Comparison of ENCODE assay signal across 18 cellular contexts in the genomic region with DNA sequence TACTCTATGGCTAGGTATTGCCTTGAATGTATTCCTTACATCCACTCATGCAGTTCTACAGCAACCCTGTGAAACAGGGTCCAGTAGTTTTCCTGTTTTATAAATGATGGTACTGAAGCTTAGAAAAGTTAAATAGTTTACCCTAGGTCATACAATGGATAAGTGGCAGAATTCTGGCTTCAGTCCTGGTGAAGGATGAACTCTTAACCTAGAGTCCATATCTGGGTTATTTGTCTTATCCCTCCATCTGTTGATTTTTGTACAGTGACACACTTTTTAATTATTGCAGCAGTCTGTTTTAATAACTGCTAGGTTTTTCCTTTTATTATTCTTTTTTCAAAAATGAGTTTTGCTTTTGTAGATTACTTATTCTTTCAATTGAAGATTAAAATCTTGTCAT.
DNase-seq lines count a peak whose midpoint lies in the region; ATAC-seq, FAIRE-seq and TF ChIP-seq lines count a peak whose summit lies in the region.
"Had no signal": no experiment of that assay in that cellular context is flagged by ENCODE, and none has a peak within 500 bp of the region (broad histone marks: within the 10 kb centered on the region; RNA-seq: fewer than 3 reads in every experiment).

No MANE protein-coding gene starts in this region.

- ATAC-seq in GM19351 (IDR thresholded peaks at IDR 0.05; ENCODE audit: unreplicated experiment): no peak

- no peak for TF ChIP-seq CTCF in mesothelial cell of epicardium (IDR thresholded peaks at IDR 0.05; ENCODE audit: unreplicated experiment)
- no peak for TF ChIP-seq CTCF in uterus (IDR thresholded peaks at IDR 0.05)
- TF ChIP-seq CTCF in lower leg skin (IDR thresholded peaks at IDR 0.05): no peak

- intact Hi-C loops in uterus (cut with DNase I; ENCODE audit: low total_unique reads): no loop called here
- intact Hi-C loops in lower leg skin (cut with DNase I; ENCODE audit: low total_unique reads): no loop called here

- TF ChIP-seq POLR2A in uterus (IDR thresholded peaks at IDR 0.05) (no peak), lower leg skin (IDR thresholded peaks at IDR 0.05) (no peak)

- H3K27me3 ChIP-seq in adipocyte (replicated peaks; ENCODE audit: control insufficient read depth, insufficient read depth, low read length): no peaks in the 10 kb centered on the region
- no peaks in the 10 kb centered on the region for H3K27me3 ChIP-seq in uterus
- H3K27me3 ChIP-seq: BLaER1 treated with 17β-estradiol and CSF1 and Interleukin-3, amounts not matched to agents 10 nM and 100 nM had no signal

- FAIRE-seq in G401.6 (lab: Jason Lieb, UNC): peak; percentile 36

- H3K9ac ChIP-seq in adipocyte (ENCODE audit: low read length): no peak overlapping the region
- H3K9ac ChIP-seq: BLaER1 treated with 17β-estradiol and CSF1 and Interleukin-3, amounts not matched to agents 10 nM and 100 nM had no signal

- H3K4me1 Mint-ChIP-seq in mesothelial cell of epicardium: peaks cover 40% of the 10 kb centered on the region
- H3K4me1 Mint-ChIP-seq: CD4-positive, CD25-positive, alpha-beta regulatory T cell; IgD-negative memory B cell had no signal

- H3K4me1 ChIP-seq in adipocyte (ENCODE audit: control insufficient read depth, insufficient read depth, low read length) (peaks cover 10% of the 10 kb centered on the region), uterus (no peaks in the 10 kb centered on the region)
- H3K4me1 ChIP-seq: BLaER1 treated with 17β-estradiol and CSF1 and Interleukin-3, amounts not matched to agents 10 nM and 100 nM had no signal

- H3K27me3 Mint-ChIP-seq in mesothelial cell of epicardium (ENCODE audit: low read depth): no peaks in the 10 kb centered on the region
- H3K27me3 Mint-ChIP-seq: CD4-positive, CD25-positive, alpha-beta regulatory T cell; IgD-negative memory B cell had no signal

- peaks cover 8% of the 10 kb centered on the region for H3K9me3 Mint-ChIP-seq in mesothelial cell of epicardium
- H3K9me3 Mint-ChIP-seq: CD4-positive, CD25-positive, alpha-beta regulatory T cell; H9; IgD-negative memory B cell had no signal

- no peak overlapping the region for H3K27ac ChIP-seq in uterus
- H3K27ac ChIP-seq: BLaER1 treated with 17β-estradiol and CSF1 and Interleukin-3, amounts not matched to agents 10 nM and 100 nM had no signal

- H3K36me3 ChIP-seq in adipocyte (ENCODE audit: control insufficient read depth, insufficient read depth, low read length, severe bottlenecking): no peaks in the 10 kb centered on the region
- no peaks in the 10 kb centered on the region for H3K36me3 ChIP-seq in uterus
- H3K36me3 ChIP-seq: BLaER1 treated with 17β-estradiol and CSF1 and Interleukin-3, amounts not matched to agents 10 nM and 100 nM had no signal

- H3K36me3 Mint-ChIP-seq in mesothelial cell of epicardium: peaks cover 3% of the 10 kb centered on the region
- H3K36me3 Mint-ChIP-seq: IgD-negative memory B cell had no signal

- H3K4me3 Mint-ChIP-seq in mesothelial cell of epicardium: no peak overlapping the region
- H3K4me3 Mint-ChIP-seq: CD4-positive, CD25-positive, alpha-beta regulatory T cell; H9; IgD-negative memory B cell had no signal

- H3K27ac Mint-ChIP-seq in mesothelial cell of epicardium: peak overlapping the region; percentile 59
- H3K27ac Mint-ChIP-seq: CD4-positive, CD25-positive, alpha-beta regulatory T cell; H9; IgD-negative memory B cell had no signal

- H3K4me3 ChIP-seq in adipocyte (ENCODE audit: low read length) (no peak overlapping the region), uterus (no peak overlapping the region), lower leg skin (ENCODE audit: low read depth, poor library complexity, severe bottlenecking) (no peak overlapping the region)
- H3K4me3 ChIP-seq: BLaER1 treated with 17β-estradiol and CSF1 and Interleukin-3, amounts not matched to agents 10 nM and 100 nM had no signal

- DNase-seq in NCI-H446 treated with DMSO at 0.1 percent for 48 hours (lab: John Stamatoyannopoulos, UW) (peak; percentile 27), NCI-H446 (lab: John Stamatoyannopoulos, UW) (no peak), adipocyte (ENCODE audit: low read depth) (peak; percentile 6), mesothelial cell of epicardium (ENCODE audit: low spot score in 2 of 2, unreplicated experiment in 2 of 2) (no peak), uterus (no peak), lower leg skin (ENCODE audit: low spot score in 2 of 2) (no peak)
- DNase-seq: 8988T; ACHN; CD4-positive, CD25-positive, alpha-beta regulatory T cell; DMS79; EL; GF-D8; GOT3; H9 had no signal

- no peaks in the 10 kb centered on the region for H3K9me3 ChIP-seq in adipocyte (ENCODE audit: control insufficient read depth, low read length)
- H3K9me3 ChIP-seq in uterus: no peaks in the 10 kb centered on the region
- H3K9me3 ChIP-seq: BLaER1 treated with 17β-estradiol and CSF1 and Interleukin-3, amounts not matched to agents 10 nM and 100 nM had no signal

Comparison
In these comparisons a context has a peak if more than half of its experiments do, and no peak if none do; other contexts are left out.
1. DNase-seq: peak in NCI-H446 treated with DMSO at 0.1 percent for 48 hours (single experiment) and adipocyte (single experiment); none in NCI-H446 (0 of 2), mesothelial cell of epicardium (0 of 2), uterus (0 of 2) and lower leg skin (0 of 2).